ENCODE assay signal across 10 cellular contexts in the genomic region with DNA sequence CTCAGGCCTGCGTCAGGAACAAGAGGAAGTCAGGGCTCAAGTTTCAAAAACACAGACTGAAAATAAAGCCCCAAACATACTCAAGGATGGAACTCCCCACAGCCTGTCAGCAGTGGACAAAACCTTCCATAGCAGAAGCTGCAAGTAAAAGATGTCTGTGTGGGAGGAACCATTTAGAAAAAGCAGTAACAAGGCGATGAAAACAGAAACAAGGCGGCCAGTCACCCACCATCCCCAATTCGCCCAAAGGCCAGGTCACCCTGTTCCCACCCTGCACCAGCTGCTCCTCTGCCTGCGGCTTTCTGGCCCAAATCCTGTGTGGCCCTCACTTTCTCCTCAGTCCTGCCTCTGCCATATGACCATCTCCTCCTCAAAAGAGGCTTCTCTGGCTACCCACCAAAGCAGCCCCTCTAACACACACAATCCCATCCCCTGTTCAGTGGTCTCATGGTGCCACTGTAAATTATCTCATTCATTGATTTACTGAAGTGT. TPM values are rescaled to one million over a fixed set of nuclear protein-coding genes. Genes with fewer than 3 reads are reported as not detected.
A peak's percentile ranks its signal among the peaks of the same experiment; 100 is the strongest.
DNase-seq lines count a peak whose midpoint lies in the region; ATAC-seq and TF ChIP-seq lines count a peak whose summit lies in the region.
"Had no signal": no experiment of that assay in that cellular context is flagged by ENCODE, and none has a peak within 500 bp of the region (broad histone marks: within the 10 kb centered on the region; RNA-seq: fewer than 3 reads in every experiment).

No MANE protein-coding gene starts in this region.

- H3K4me3 Mint-ChIP-seq in natural killer cell treated with Interleukin-12 subunit alpha and Interleukin-12 subunit beta and Interleukin-15 and Interleukin-18, amount 100 ng/mL, for 72 hours: no peak overlapping the region
- no peak overlapping the region for H3K4me3 Mint-ChIP-seq in natural killer cell
- H3K4me3 Mint-ChIP-seq in mesothelial cell of epicardium: no peak overlapping the region
- H3K4me3 Mint-ChIP-seq: activated T-helper 1 cell treated with anti-CD3 and anti-CD28 coated beads, Interleukin-12 subunit alpha, Interleukin-12 subunit beta, Interleukin-2, Interleukin-4 antibody, amounts not matched to agents 30 ng/mL and 10 ng/mL and 1 ng/mL, durations not matched to agents 14 hours and 24 hours and 36 hours; brain had no signal

- H3K4me1 Mint-ChIP-seq in natural killer cell treated with Interleukin-12 subunit alpha and Interleukin-12 subunit beta and Interleukin-15 and Interleukin-18, amount 100 ng/mL, for 72 hours (ENCODE audit: low read depth in 2 of 2): no peaks in the 10 kb centered on the region
- H3K4me1 Mint-ChIP-seq in natural killer cell (no peaks in the 10 kb centered on the region), mesothelial cell of epicardium (peaks cover 27% of the 10 kb centered on the region)

- H2AFZ ChIP-seq in PC-3 (ENCODE audit: low read length) (no peak overlapping the region), mammary epithelial cell (ENCODE audit: low read depth, low read length) (no peak overlapping the region)

- H3K27ac Mint-ChIP-seq in natural killer cell treated with Interleukin-12 subunit alpha and Interleukin-12 subunit beta and Interleukin-15 and Interleukin-18, amount 100 ng/mL, for 72 hours: no peak overlapping the region
- H3K27ac Mint-ChIP-seq in natural killer cell (no peak overlapping the region), mesothelial cell of epicardium (peak overlapping the region; percentile 32)
- H3K27ac Mint-ChIP-seq: activated T-helper 1 cell treated with anti-CD3 and anti-CD28 coated beads, Interleukin-12 subunit alpha, Interleukin-12 subunit beta, Interleukin-2, Interleukin-4 antibody, amounts not matched to agents 30 ng/mL and 10 ng/mL and 1 ng/mL, durations not matched to agents 14 hours and 24 hours and 36 hours had no signal

- no peak overlapping the region for H3K4me3 ChIP-seq in uterus
- no peak overlapping the region for H3K4me3 ChIP-seq in PC-3 (ENCODE audit: low read length)
- H3K4me3 ChIP-seq in mammary epithelial cell (replicated peaks in 1 of 3; ENCODE audit: insufficient read depth in 1 of 3, low read depth in 2 of 3, low read length in 3 of 3): no peak overlapping the region

- 60% methylated on average over 5 of the region's 5 CpGs for WGBS in mammary epithelial cell (ENCODE audit: low coverage, missing lambda C conversion rate)

- in situ Hi-C loops in mammary epithelial cell (cut with MboI; ENCODE audit: low sequenced_read_pairs in 2 of 2): no loop called here

- H4K20me1 ChIP-seq in PC-3 (ENCODE audit: low read length) (no peaks in the 10 kb centered on the region), mammary epithelial cell (ENCODE audit: insufficient read depth, low read length) (no peaks in the 10 kb centered on the region)

- no peak for ATAC-seq in natural killer cell treated with Interleukin-12 subunit alpha and Interleukin-12 subunit beta and Interleukin-15 and Interleukin-18, amount 100 ng/mL, for 72 hours
- ATAC-seq in natural killer cell: no peak
- no peak for ATAC-seq in PC-3

- peaks cover 9 to 30% of the 10 kb centered on the region in 2 donors for H3K27me3 Mint-ChIP-seq in natural killer cell treated with Interleukin-12 subunit alpha and Interleukin-12 subunit beta and Interleukin-15 and Interleukin-18, amount 100 ng/mL, for 72 hours
- H3K27me3 Mint-ChIP-seq in natural killer cell (ENCODE audit: low read depth in 2 of 2) (peaks cover 28 to 33% of the 10 kb centered on the region in 2 donors), mesothelial cell of epicardium (ENCODE audit: low read depth) (no peaks in the 10 kb centered on the region)

- no peaks in the 10 kb centered on the region for H3F3A ChIP-seq in PC-3 (ENCODE audit: low read length, unreplicated experiment)

- CTCF ChIA-PET in PC-3 (lab: Charles Lee): no interaction called here
- CTCF ChIA-PET in mammary epithelial cell (lab: Charles Lee; ENCODE audit: low non-redundant PET): no interaction called here

- no peaks in the 10 kb centered on the region for H3K9me2 ChIP-seq in PC-3 (replicated peaks; ENCODE audit: low read length)

- no peaks in the 10 kb centered on the region for H3K36me3 Mint-ChIP-seq in natural killer cell treated with Interleukin-12 subunit alpha and Interleukin-12 subunit beta and Interleukin-15 and Interleukin-18, amount 100 ng/mL, for 72 hours
- H3K36me3 Mint-ChIP-seq in natural killer cell (no peaks in the 10 kb centered on the region), mesothelial cell of epicardium (no peaks in the 10 kb centered on the region)
- H3K36me3 Mint-ChIP-seq: brain had no signal

- no peak for TF ChIP-seq POLR2A in uterus (IDR thresholded peaks at IDR 0.05)

- TF ChIP-seq CTCF in natural killer cell (IDR thresholded peaks at IDR 0.05) (no peak), mesothelial cell of epicardium (IDR thresholded peaks at IDR 0.05; ENCODE audit: unreplicated experiment) (no peak), uterus (IDR thresholded peaks at IDR 0.05) (no peak), PC-3 (conservative IDR thresholded peaks at IDR 0.05; ENCODE audit: low read depth, low read length) (no peak), mammary epithelial cell (conservative IDR thresholded peaks at IDR 0.05 in 1 of 2, IDR thresholded peaks at IDR 0.05 in 1 of 2; ENCODE audit: extremely low read depth in 1 of 2, insufficient read depth in 1 of 2, low read depth in 1 of 2, low read length in 2 of 2) (no peak)

- H3K36me3 ChIP-seq in uterus (no peaks in the 10 kb centered on the region), PC-3 (ENCODE audit: low read depth, low read length) (no peaks in the 10 kb centered on the region; the same call in 1 of the 2 replicates), mammary epithelial cell (ENCODE audit: insufficient read depth, low read length) (no peaks in the 10 kb centered on the region)

- no peaks in the 10 kb centered on the region for H3K27me3 ChIP-seq in uterus
- no peaks in the 10 kb centered on the region for H3K27me3 ChIP-seq in PC-3 (ENCODE audit: low read length)
- no peaks in the 10 kb centered on the region for H3K27me3 ChIP-seq in mammary epithelial cell (ENCODE audit: insufficient read depth, low read length)

- DNase-seq in natural killer cell treated with Interleukin-12 subunit alpha and Interleukin-12 subunit beta and Interleukin-15 and Interleukin-18, amount 100 ng/mL, for 72 hours (ENCODE audit: low spot score): peak; percentile 53
- DNase-seq in natural killer cell (no peak), mesothelial cell of epicardium (ENCODE audit: low spot score in 2 of 2, unreplicated experiment in 2 of 2) (no peak), uterus (peak in 1 of 2 donors; percentile 30), PC-3 (no peak), T-helper 9 cell (no peak), mammary epithelial cell (no peak)

- no peak overlapping the region for H3K4me2 ChIP-seq in PC-3 (ENCODE audit: low read length)
- no peak overlapping the region for H3K4me2 ChIP-seq in mammary epithelial cell (ENCODE audit: insufficient read depth, low read depth, low read length)

- H3K9ac ChIP-seq in PC-3 (ENCODE audit: low read length): no peak overlapping the region
- no peak overlapping the region for H3K9ac ChIP-seq in mammary epithelial cell (ENCODE audit: insufficient read depth, low read length)

- POLR2A ChIA-PET in PC-3 (lab: Charles Lee; ENCODE audit: unreplicated experiment): no interaction called here

- H3K9me3 ChIP-seq in uterus (no peaks in the 10 kb centered on the region), PC-3 (ENCODE audit: low read length) (no peaks in the 10 kb centered on the region), mammary epithelial cell (replicated peaks; ENCODE audit: insufficient read depth, low read length) (no peaks in the 10 kb centered on the region)

- BruUV-seq in PC-3 (replicated peaks; lab: Mats Ljungman, UMichigan) (no TSS peak), mammary epithelial cell (replicated peaks; lab: Mats Ljungman, UMichigan) (no TSS peak)

- dilution Hi-C loops in mammary epithelial cell (cut with HindIII; ENCODE audit: low sequenced_read_pairs): no loop called here

- no peaks in the 10 kb centered on the region for H3K4me1 ChIP-seq in uterus
- H3K4me1 ChIP-seq in PC-3 (ENCODE audit: insufficient read depth, low read length): peaks cover 36% of the 10 kb centered on the region
- H3K4me1 ChIP-seq in mammary epithelial cell (ENCODE audit: insufficient read depth, low read length): peaks cover 21% of the 10 kb centered on the region

- H3K79me2 ChIP-seq in PC-3 (ENCODE audit: low read length) (peaks cover 96% of the 10 kb centered on the region), mammary epithelial cell (ENCODE audit: insufficient read depth, low read length) (peaks cover 66% of the 10 kb centered on the region)

- intact Hi-C loops in natural killer cell (cut with micrococcal nuclease) (no loop called here), uterus (cut with DNase I; ENCODE audit: low total_unique reads) (no loop called here), PC-3 (cut with micrococcal nuclease) (no loop called here), mammary epithelial cell (cut with micrococcal nuclease) (no loop called here)

- peak overlapping the region; percentile 37 for H3K27ac ChIP-seq in angular gyrus (ENCODE audit: low read depth, low read length)
- peak overlapping the region; percentile 57 to 61 for H3K27ac ChIP-seq in uterus
- H3K27ac ChIP-seq in PC-3 (ENCODE audit: low read length): no peak overlapping the region
- H3K27ac ChIP-seq in mammary epithelial cell (ENCODE audit: insufficient read depth, low read depth, low read length): no peak overlapping the region

- H3K9me3 Mint-ChIP-seq in natural killer cell treated with Interleukin-12 subunit alpha and Interleukin-12 subunit beta and Interleukin-15 and Interleukin-18, amount 100 ng/mL, for 72 hours: no peaks in the 10 kb centered on the region
- H3K9me3 Mint-ChIP-seq in natural killer cell (no peaks in the 10 kb centered on the region), mesothelial cell of epicardium (no peaks in the 10 kb centered on the region)
- H3K9me3 Mint-ChIP-seq: activated T-helper 1 cell treated with anti-CD3 and anti-CD28 coated beads, Interleukin-12 subunit alpha, Interleukin-12 subunit beta, Interleukin-2, Interleukin-4 antibody, amounts not matched to agents 30 ng/mL and 10 ng/mL and 1 ng/mL, durations not matched to agents 14 hours and 24 hours and 36 hours had no signal

RNA-seq across cellular contexts. Expression of a gene that starts 27.8 kb away (rescaled TPM):
- 1 to 10 TPM in 1 of 2 donors, not detected in 1; 2.8 TPM for total RNA-seq in natural killer cell treated with Interleukin-12 subunit alpha and Interleukin-12 subunit beta and Interleukin-15 and Interleukin-18, amount 100 ng/mL, for 72 hours
- total RNA-seq in natural killer cell (1 to 10 TPM in 1 of 3 donors, under 1 TPM in 2; 0.40 to 1.8 (median 0.63) TPM), mesothelial cell of epicardium (38.4 to 44.0 TPM (median 41.3 TPM) in 3 replicates), uterus (100 to 1,000 TPM in 3 of 4 donors, 10 to 100 TPM in 1; 86.2 to 236 (median 164) TPM), PC-3 (2014; rRNA removed) (143 and 193 TPM in 2 replicates), mammary epithelial cell (10 to 100 TPM in 1 of 2 donors, 1 to 10 TPM in 1; 3.8 to 45.9 TPM)
- 29.7 TPM for polyA plus RNA-seq in mammary epithelial cell
- polyA minus RNA-seq in mammary epithelial cell: 62.8 TPM
- total RNA-seq: activated T-helper 1 cell treated with anti-CD3 and anti-CD28 coated beads, Interleukin-12 subunit alpha, Interleukin-12 subunit beta, Interleukin-2, Interleukin-4 antibody, amounts not matched to agents 30 ng/mL and 10 ng/mL and 1 ng/mL, durations not matched to agents 14 hours and 24 hours and 36 hours had no signal

Comparison
In these comparisons a context has a peak if more than half of its experiments do, and no peak if none do; other contexts are left out.
1. H3K27ac ChIP-seq: peak in angular gyrus (single experiment) and uterus (2 of 2); none in PC-3 (single experiment) and mammary epithelial cell (single experiment).